ENCODE assay signal across 1 cellular context in the genomic region with DNA sequence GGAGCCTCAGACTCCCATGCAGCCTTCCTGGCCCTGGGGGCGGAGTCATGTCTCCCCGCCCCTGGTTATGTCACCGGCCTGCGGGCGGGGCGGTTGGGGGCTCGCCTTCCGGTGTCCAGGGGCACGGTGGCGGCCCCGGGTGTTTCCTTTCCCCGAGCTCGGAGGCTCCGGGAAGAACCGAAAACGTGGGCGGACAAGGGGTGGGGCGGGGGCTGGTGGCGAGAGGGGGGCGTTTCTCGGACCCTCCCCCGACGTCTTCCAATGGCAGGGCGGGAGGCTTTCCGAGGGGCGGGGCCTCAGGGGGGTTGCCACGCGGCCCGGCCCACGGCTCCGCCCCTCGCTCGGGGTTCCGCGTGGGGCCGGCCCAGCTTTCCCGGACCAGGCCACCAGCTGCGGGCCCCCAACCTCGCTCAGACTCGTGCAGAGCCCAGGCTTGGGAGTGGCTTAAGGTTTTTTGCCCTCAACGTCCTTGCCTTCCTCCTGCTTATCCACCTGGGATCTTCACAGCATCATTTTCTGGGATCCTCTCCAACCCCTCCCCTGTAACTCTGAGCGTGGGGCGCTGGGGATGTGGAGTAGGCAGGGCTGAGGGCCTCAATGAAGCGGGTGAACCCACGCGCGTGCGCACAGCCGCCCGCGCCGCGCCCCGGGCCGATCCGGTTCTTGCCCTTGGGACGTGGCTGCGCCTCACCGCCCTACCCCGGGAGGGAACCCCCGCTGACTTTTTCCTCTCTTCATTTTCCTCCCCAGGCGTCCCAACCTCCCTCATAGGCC.
TF ChIP-seq lines count a peak whose summit lies in the region.

No MANE protein-coding gene starts in this region.

TF ChIP-seq in H1, 55 proteins besides CTCF, POLR2A, EP300 and RAD21 (continued from another document):
- TF ChIP-seq, protein P1, sequence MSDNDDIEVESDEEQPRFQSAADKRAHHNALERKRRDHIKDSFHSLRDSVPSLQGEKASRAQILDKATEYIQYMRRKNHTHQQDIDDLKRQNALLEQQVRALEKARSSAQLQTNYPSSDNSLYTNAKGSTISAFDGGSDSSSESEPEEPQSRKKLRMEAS (IDR thresholded peaks at IDR 0.05) = peak; percentile 1; the same call in 1 of the 2 replicates
- TF ChIP-seq, protein P2, sequence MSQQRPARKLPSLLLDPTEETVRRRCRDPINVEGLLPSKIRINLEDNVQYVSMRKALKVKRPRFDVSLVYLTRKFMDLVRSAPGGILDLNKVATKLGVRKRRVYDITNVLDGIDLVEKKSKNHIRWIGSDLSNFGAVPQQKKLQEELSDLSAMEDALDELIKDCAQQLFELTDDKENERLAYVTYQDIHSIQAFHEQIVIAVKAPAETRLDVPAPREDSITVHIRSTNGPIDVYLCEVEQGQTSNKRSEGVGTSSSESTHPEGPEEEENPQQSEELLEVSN (IDR thresholded peaks at IDR 0.05) = peak; percentile 40; the same call in 1 of the 2 replicates
